Comparison of ENCODE assay signal across 19 cellular contexts in the genomic region with DNA sequence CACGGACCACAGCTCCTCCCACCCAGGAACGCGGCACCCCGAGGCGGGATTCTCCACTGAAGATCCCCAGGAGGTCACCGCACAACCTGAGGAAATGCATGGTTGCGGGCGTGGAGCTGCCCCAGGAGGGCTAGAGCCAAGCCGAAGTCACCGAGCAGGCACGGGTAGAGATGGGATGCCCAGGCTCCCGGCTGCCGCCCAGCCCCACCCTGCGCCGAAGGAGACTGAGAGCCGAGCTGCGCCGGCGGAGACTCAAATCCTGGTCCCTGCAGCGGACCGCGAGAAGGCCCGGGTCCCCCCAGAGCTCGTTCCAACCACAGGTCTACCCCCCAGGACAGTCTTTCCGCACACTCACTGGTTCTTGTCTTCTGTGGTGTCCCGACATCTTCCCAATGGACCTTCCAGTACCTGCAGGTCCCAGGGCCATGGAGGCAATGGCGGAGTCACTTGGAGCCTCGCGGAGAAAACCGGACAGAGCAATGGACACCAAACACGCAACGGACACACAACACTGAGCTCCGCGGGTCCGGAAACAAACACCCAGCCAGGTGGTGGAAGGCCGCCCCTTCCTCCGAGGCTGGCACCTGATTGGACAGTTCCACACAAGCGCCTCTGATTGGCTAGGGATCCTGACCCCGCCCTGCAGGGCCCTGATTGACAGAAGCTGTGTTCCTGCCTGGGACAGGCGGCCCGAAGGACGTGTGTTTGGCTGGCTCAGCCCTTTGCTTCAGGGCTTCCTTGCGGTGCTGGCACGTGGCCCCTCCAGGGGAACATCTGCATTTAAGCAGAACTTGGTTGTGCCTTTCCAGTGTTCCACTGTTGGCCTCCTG.
DNase-seq lines count a peak whose midpoint lies in the region; ATAC-seq, FAIRE-seq and TF ChIP-seq lines count a peak whose summit lies in the region.
"Had no signal": no experiment of that assay in that cellular context is flagged by ENCODE, and none has a peak within 500 bp of the region (broad histone marks: within the 10 kb centered on the region; RNA-seq: fewer than 3 reads in every experiment).

No MANE protein-coding gene starts in this region.

- FAIRE-seq in urothelium cell line (lab: Jason Lieb, UNC), result peak; percentile 59

- no peaks in the 10 kb centered on the region for H3K27me3 ChIP-seq in right atrium auricular region
- H3K27me3 ChIP-seq: hepatocyte had no signal

- H3K4me3 ChIP-seq in right atrium auricular region, result peak overlapping the region in 1 of 2 donors; percentile 14
- H3K4me3 ChIP-seq: GM23338, hepatocyte had no signal

- ATAC-seq in left ventricle myocardium superior (no peak), HG02763 (IDR thresholded peaks at IDR 0.05; ENCODE audit: unreplicated experiment) (no peak), GM18873 (IDR thresholded peaks at IDR 0.05; ENCODE audit: low FRiP score, unreplicated experiment) (no peak)
- ATAC-seq: effector memory CD8-positive, alpha-beta T cell; GM23338 had no signal

- no peak overlapping the region for H3K27ac ChIP-seq in right atrium auricular region
- H3K27ac ChIP-seq: hepatocyte, KMS-11 had no signal

- no peaks in the 10 kb centered on the region for H3K36me3 ChIP-seq in right atrium auricular region

- TF ChIP-seq CTCF in right atrium auricular region (IDR thresholded peaks at IDR 0.05), result no peak

- intact Hi-C loops in left ventricle myocardium superior (cut with micrococcal nuclease), result no loop called here

- DNase-seq in left ventricle myocardium superior (peak; percentile 29), right atrium auricular region (ENCODE audit: low spot score) (no peak), NCI-H2227 treated with DMSO at 0.1 percent for 48 hours (lab: John Stamatoyannopoulos, UW) (peak; percentile 75), globus pallidus (ENCODE audit: low spot score) (peak; percentile 18), urothelium cell line (ENCODE audit: low spot score) (peak; percentile 98)
- DNase-seq in activated effector memory CD4-positive, alpha-beta T cell treated with Interleukin-2 at 50 U/mL for 16 hours, result no peak
- DNase-seq: activated CD4-positive, alpha-beta T cell treated with anti-CD3 and anti-CD28 coated beads for 4 hours; Caco-2; cerebellar nuclear complex; effector memory CD8-positive, alpha-beta T cell; NCI-H1092 treated with DMSO at 0.1 percent for 48 hours; NCI-H345; SIG-M5; stimulated activated CD4-positive, alpha-beta T cell treated with anti-CD3 and anti-CD28 coated beads, Interleukin-2, amount 100 ng/mL, for 24 hours had no signal

- H3K4me1 ChIP-seq in right atrium auricular region, result no peaks in the 10 kb centered on the region
- H3K4me1 ChIP-seq: Caco-2 had no signal

- H3K9me3 ChIP-seq in right atrium auricular region, result peaks cover 18 to 92% of the 10 kb centered on the region in 2 donors

Comparison
In these comparisons a context has a peak if more than half of its experiments do, and no peak if none do; other contexts are left out.
1. DNase-seq: peak in left ventricle myocardium superior (single experiment), NCI-H2227 treated with DMSO at 0.1 percent for 48 hours (single experiment), globus pallidus (single experiment) and urothelium cell line (single experiment); none in right atrium auricular region (single experiment) and activated effector memory CD4-positive, alpha-beta T cell treated with Interleukin-2 at 50 U/mL for 16 hours (single experiment).